In genomic region chr17:37233001-37233400, GRCh38 we compare ENCODE assay signal across 20 cellular contexts.
"Had no signal": no experiment of that assay in that cellular context is flagged by ENCODE, and none has a peak within 500 bp of the region (broad histone marks: within the 10 kb centered on the region; RNA-seq: fewer than 3 reads in every experiment).

No MANE protein-coding gene starts in this region.

- DNase-seq: colonic mucosa; dermis blood vessel endothelial cell; effector CD4-positive, alpha-beta T cell; immature natural killer cell; kidney; left cardiac atrium; left ventricle myocardium superior; mesenchymal stem cell; midbrain; naive B cell; nucleus accumbens; ovary; stimulated activated CD4-positive, alpha-beta T cell treated with anti-CD3 and anti-CD28 coated beads, Interleukin-4, amount 100 ng/mL, for 1 hour; stimulated activated CD8-positive, alpha-beta memory T cell treated with anti-CD3 and anti-CD28 coated beads, Interleukin-4, amount 100 ng/mL, for 48 hours; stimulated activated naive CD8-positive, alpha-beta T cell treated with anti-CD3 and anti-CD28 coated beads, Interleukin-15, amount 100 ng/mL, for 72 hours; testis; upper lobe of right lung had no signal

- H3K27me3 Mint-ChIP-seq: naive B cell; progenitor cell of endocrine pancreas; stimulated activated naive CD8-positive, alpha-beta T cell treated with anti-CD3 and anti-CD28 coated beads, Interleukin-15, amount 100 ng/mL, for 72 hours had no signal

- H3K27ac Mint-ChIP-seq: progenitor cell of endocrine pancreas; stimulated activated effector memory CD8-positive, alpha-beta T cell treated with anti-CD3 and anti-CD28 coated beads, Interleukin-12 subunit alpha, Interleukin-12 subunit beta, amount 100 ng/mL, for 72 hours had no signal

- H3K4me3 Mint-ChIP-seq: immature natural killer cell; naive B cell; neural crest cell; stimulated activated effector memory CD8-positive, alpha-beta T cell treated with anti-CD3 and anti-CD28 coated beads, Interleukin-12 subunit alpha, Interleukin-12 subunit beta, amount 100 ng/mL, for 72 hours; stimulated activated naive CD8-positive, alpha-beta T cell treated with anti-CD3 and anti-CD28 coated beads, Interleukin-15, amount 100 ng/mL, for 72 hours had no signal

- ATAC-seq: left cardiac atrium; left ventricle myocardium superior; stimulated activated effector memory CD8-positive, alpha-beta T cell treated with anti-CD3 and anti-CD28 coated beads, Interleukin-12 subunit alpha, Interleukin-12 subunit beta, amount 100 ng/mL, for 72 hours; stimulated activated naive CD8-positive, alpha-beta T cell treated with anti-CD3 and anti-CD28 coated beads, Interleukin-15, amount 100 ng/mL, for 72 hours; upper lobe of right lung had no signal

- H3K4me1 Mint-ChIP-seq: immature natural killer cell; naive B cell; stimulated activated effector memory CD8-positive, alpha-beta T cell treated with anti-CD3 and anti-CD28 coated beads, Interleukin-12 subunit alpha, Interleukin-12 subunit beta, amount 100 ng/mL, for 72 hours; stimulated activated naive CD8-positive, alpha-beta T cell treated with anti-CD3 and anti-CD28 coated beads, Interleukin-15, amount 100 ng/mL, for 72 hours had no signal

- H3K9me3 Mint-ChIP-seq: immature natural killer cell; naive B cell; neural crest cell; stimulated activated effector memory CD8-positive, alpha-beta T cell treated with anti-CD3 and anti-CD28 coated beads, Interleukin-12 subunit alpha, Interleukin-12 subunit beta, amount 100 ng/mL, for 72 hours; stimulated activated naive CD8-positive, alpha-beta T cell treated with anti-CD3 and anti-CD28 coated beads, Interleukin-15, amount 100 ng/mL, for 72 hours had no signal

- H3K36me3 Mint-ChIP-seq: naive B cell had no signal
